Comparison of ENCODE assay signal across 8 cellular contexts in the genomic region with DNA sequence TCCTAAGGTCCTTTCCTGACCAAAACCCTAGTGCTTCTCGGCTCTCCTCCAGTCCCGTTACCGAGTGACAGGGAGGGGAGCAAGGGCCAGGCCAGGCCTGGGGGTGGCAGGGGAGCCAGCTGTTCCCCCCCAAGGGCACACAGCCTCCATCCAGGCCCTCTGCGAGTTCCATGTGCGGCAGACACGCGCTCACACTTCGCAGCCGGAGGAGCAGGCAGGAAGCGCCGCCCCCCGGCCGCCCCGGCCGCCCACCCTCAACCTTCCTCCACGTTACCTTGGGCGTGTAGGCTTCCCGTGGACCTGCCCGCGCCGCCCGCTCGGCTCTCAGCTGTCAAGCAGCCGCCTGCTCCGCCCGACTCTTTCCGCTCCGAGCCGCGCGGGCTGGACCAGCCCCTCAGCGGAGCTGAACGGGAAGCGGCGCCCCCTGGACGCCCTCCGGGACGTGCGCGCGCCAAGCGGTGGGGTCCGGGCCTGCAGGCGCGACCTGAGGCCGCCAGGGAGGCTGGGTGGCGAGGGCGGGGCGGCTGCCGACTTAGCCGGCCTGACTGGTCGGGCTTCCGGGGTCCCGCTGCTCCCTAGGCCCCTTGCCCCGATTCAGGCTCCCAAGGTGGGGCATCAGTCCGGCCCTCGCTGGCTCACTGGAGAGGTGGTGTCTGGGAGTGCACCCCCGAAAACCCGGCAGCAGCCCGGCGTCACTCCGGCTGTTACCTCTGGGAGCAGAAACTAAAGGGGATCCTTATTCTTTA. TPM values are rescaled to one million over a fixed set of nuclear protein-coding genes. Genes with fewer than 3 reads are reported as not detected.
DNase-seq lines count a peak whose midpoint lies in the region; ATAC-seq and TF ChIP-seq lines count a peak whose summit lies in the region.

Gene CRACR2A (minus strand): TSS at position 369 of the 746 bp plus-strand sequence. CDS start 56,110 bp downstream, outside the sequence.

- H3K4me3 ChIP-seq in retinal pigment epithelial cell (ENCODE audit: low read length): peak within 1 kb of the TSS; percentile 45

- TF ChIP-seq CTCF in retinal pigment epithelial cell (conservative IDR thresholded peaks at IDR 0.05; ENCODE audit: low read depth, low read length): peak; percentile 50

- peak; percentile 86 for ATAC-seq in GM19035 (IDR thresholded peaks at IDR 0.05; ENCODE audit: unreplicated experiment)
- peak; percentile 72 for ATAC-seq in HG03196 (IDR thresholded peaks at IDR 0.05; ENCODE audit: unreplicated experiment)
- ATAC-seq in Right ventricle myocardium superior (ENCODE audit: poor library complexity): peak; percentile 88

- peak; percentile 20 for DNase-seq in Ammon's horn (ENCODE audit: low spot score)
- DNase-seq in RPMI7951 (ENCODE audit: low read depth): peak; percentile 71
- DNase-seq in activated T-helper 9 cell treated with anti-CD3 and anti-CD28 coated beads, Interleukin-2, amount 50 U/mL, for 16 hours (ENCODE audit: low read depth): peak; percentile 80
- peak; percentile 84 for DNase-seq in Right ventricle myocardium superior
- peak; percentile 13 for DNase-seq in retinal pigment epithelial cell (ENCODE audit: low read depth)
- no peak for DNase-seq in superior temporal gyrus (ENCODE audit: extremely low spot score)

- intact Hi-C loops in Right ventricle myocardium superior (cut with DNase I): no loop called here

RNA-seq across cellular contexts. Expression of gene CRACR2A, which starts in this region (rescaled TPM):
- 12.4 and 17.9 TPM in 2 replicates for total RNA-seq in RPMI7951 (2014; rRNA removed; shearing (Covaris generic))
- 5.2 TPM for total RNA-seq in Right ventricle myocardium superior
